In the genomic region with DNA sequence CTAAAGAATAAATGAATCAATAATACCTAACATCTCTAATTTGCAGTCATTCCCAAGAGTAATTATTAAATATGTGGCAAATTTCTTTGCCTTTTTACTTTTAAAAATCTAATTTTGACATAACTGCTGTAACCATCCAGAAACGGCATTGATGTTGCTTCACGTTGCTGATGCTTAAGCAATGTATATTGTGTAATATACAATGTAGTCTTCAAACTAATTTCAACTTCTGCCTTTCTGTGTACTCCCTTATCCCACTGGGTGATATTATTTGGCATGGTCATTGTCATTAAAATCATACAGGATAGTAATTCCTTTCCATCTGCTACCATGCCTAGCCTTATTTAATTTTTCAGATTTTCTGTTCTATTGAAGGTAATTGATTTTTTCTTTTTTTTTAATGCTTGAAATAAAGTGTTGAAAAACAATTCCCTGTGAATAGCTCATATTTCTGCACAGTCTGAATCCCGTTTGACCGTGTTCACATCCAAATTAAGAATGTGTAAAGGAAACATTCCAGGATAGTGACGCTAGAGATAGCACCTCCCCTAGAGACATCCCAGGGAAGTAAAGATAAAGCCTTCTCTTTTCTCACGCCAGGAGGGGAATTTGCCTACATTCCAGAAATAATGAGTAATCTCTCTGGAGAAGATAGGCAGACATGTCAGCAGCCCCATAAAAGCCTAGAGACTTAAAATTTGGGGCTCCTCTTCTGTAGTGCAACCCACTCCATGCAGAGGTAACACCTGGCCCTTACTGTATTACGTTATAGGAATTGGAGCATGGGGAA, we compare ENCODE assay signal across 10 cellular contexts. TPM values are rescaled to one million over a fixed set of nuclear protein-coding genes. Genes with fewer than 3 reads are reported as not detected.
DNase-seq lines count a peak whose midpoint lies in the region; TF ChIP-seq lines count a peak whose summit lies in the region.
"Had no signal": no experiment of that assay in that cellular context is flagged by ENCODE, and none has a peak within 500 bp of the region (broad histone marks: within the 10 kb centered on the region; RNA-seq: fewer than 3 reads in every experiment).

No MANE protein-coding gene starts in this region.

- no peaks in the 10 kb centered on the region for H3K27me3 Mint-ChIP-seq in activated naive CD4-positive, alpha-beta T cell treated with anti-CD3 and anti-CD28 coated beads, Interleukin-2, amount 10 ng/mL, durations not matched to agents 7 days and 5 days

- no peaks in the 10 kb centered on the region for H3K9me3 Mint-ChIP-seq in activated naive CD4-positive, alpha-beta T cell treated with anti-CD3 and anti-CD28 coated beads, Interleukin-2, amount 10 ng/mL, durations not matched to agents 7 days and 5 days

- H3K27ac ChIP-seq in ACC112 (ENCODE audit: low read depth, low read length) = peak overlapping the region; percentile 98
- peak overlapping the region; percentile 99 for H3K27ac ChIP-seq in brain microvascular endothelial cell
- H3K27ac ChIP-seq: ascending aorta, C4-2B had no signal

- H3K4me3 ChIP-seq in ACC112 (ENCODE audit: low read depth, low read length) (peak overlapping the region; percentile 18; the same call in 1 of the 2 replicates), brain microvascular endothelial cell (ENCODE audit: low read depth, low read length) (no peak overlapping the region), kidney epithelial cell (ENCODE audit: low read depth, low read length) (no peak overlapping the region)
- H3K4me3 ChIP-seq: ascending aorta had no signal

- H3K4me3 Mint-ChIP-seq in activated naive CD4-positive, alpha-beta T cell treated with anti-CD3 and anti-CD28 coated beads, Interleukin-2, amount 10 ng/mL, durations not matched to agents 7 days and 5 days = no peak overlapping the region

- peaks cover 7% of the 10 kb centered on the region for H3K79me2 ChIP-seq in ACC112 (ENCODE audit: control insufficient read depth, insufficient read depth, low read length, unreplicated experiment)

- no peak overlapping the region for H2AFZ ChIP-seq in ACC112 (ENCODE audit: low read length, unreplicated experiment)

- H3K27me3 ChIP-seq in ACC112 (ENCODE audit: insufficient read depth, low read length) (no peaks in the 10 kb centered on the region), brain microvascular endothelial cell (replicated peaks) (no peaks in the 10 kb centered on the region), kidney epithelial cell (ENCODE audit: control insufficient read depth, insufficient read depth, low read length) (no peaks in the 10 kb centered on the region)
- H3K27me3 ChIP-seq: ascending aorta had no signal

- H3K36me3 ChIP-seq in ACC112 (ENCODE audit: insufficient read depth, low read length) = peaks cover 27% of the 10 kb centered on the region
- H3K36me3 ChIP-seq in brain microvascular endothelial cell (replicated peaks) = peaks cover 21% of the 10 kb centered on the region
- peaks cover under 1% of the 10 kb centered on the region for H3K36me3 ChIP-seq in kidney epithelial cell (ENCODE audit: control insufficient read depth, insufficient read depth, low read length)

- H3K4me1 ChIP-seq in ACC112 (ENCODE audit: control insufficient read depth, insufficient read depth, low read length, unreplicated experiment) = peaks cover 53% of the 10 kb centered on the region

- H3K27ac Mint-ChIP-seq in activated naive CD4-positive, alpha-beta T cell treated with anti-CD3 and anti-CD28 coated beads, Interleukin-2, amount 10 ng/mL, durations not matched to agents 7 days and 5 days = no peak overlapping the region

- DNase-seq in Kasumi-1 (lab: John Stamatoyannopoulos, UW) (peak; percentile 10 to 24), brain microvascular endothelial cell (peak; percentile 96), kidney epithelial cell (ENCODE audit: low read depth) (peak; percentile 88), HuH-7.5 (ENCODE audit: low spot score) (no peak), NCI-H2171 treated with DMSO at 0.1 percent for 48 hours (lab: John Stamatoyannopoulos, UW) (no peak)
- no peak for DNase-seq in activated naive CD4-positive, alpha-beta T cell treated with anti-CD3 and anti-CD28 coated beads, Interleukin-2, amount 10 ng/mL, durations not matched to agents 7 days and 5 days
- DNase-seq in activated CD4-positive, alpha-beta T cell treated with anti-CD3 and anti-CD28 coated beads for 48 hours = no peak

- TF ChIP-seq CTCF in brain microvascular endothelial cell (IDR thresholded peaks at IDR 0.05; ENCODE audit: low read depth, low read length, missing control alignments) = no peak
- TF ChIP-seq CTCF in kidney epithelial cell (IDR thresholded peaks at IDR 0.05; ENCODE audit: insufficient read depth, low read length, poor library complexity, severe bottlenecking) = no peak

- CTCF ChIA-PET in activated naive CD4-positive, alpha-beta T cell treated with anti-CD3 and anti-CD28 coated beads, Interleukin-2, amount 10 ng/mL, durations not matched to agents 7 days and 5 days (lab: Charles Lee) = no interaction called here

- in situ Hi-C loops in brain microvascular endothelial cell (cut with HindIII; ENCODE audit: low pct_ligation_motif_present, low sequenced_read_pairs) = no loop called here

- H3K36me3 Mint-ChIP-seq in activated naive CD4-positive, alpha-beta T cell treated with anti-CD3 and anti-CD28 coated beads, Interleukin-2, amount 10 ng/mL, durations not matched to agents 7 days and 5 days = peaks cover 28% of the 10 kb centered on the region

- peaks cover under 1% of the 10 kb centered on the region for H3K4me1 Mint-ChIP-seq in activated naive CD4-positive, alpha-beta T cell treated with anti-CD3 and anti-CD28 coated beads, Interleukin-2, amount 10 ng/mL, durations not matched to agents 7 days and 5 days

RNA-seq across cellular contexts. Expression of a gene that starts 8.6 kb away (rescaled TPM):
- 25.7 and 42.1 TPM in 2 replicates for total RNA-seq in kidney epithelial cell

RNA-seq across cellular contexts. Expression of a gene that starts 12.7 kb away (rescaled TPM):
- 3.4 and 4.9 TPM in 2 replicates for total RNA-seq in kidney epithelial cell

RNA-seq across cellular contexts. Expression of a gene that starts 35.1 kb away (rescaled TPM):
- 44.1 and 51.1 TPM in 2 replicates for total RNA-seq in kidney epithelial cell

Comparison
In these comparisons a context has a peak if more than half of its experiments do, and no peak if none do; other contexts are left out.
1. DNase-seq: peak in Kasumi-1 (2 of 2), brain microvascular endothelial cell (single experiment) and kidney epithelial cell (single experiment); none in HuH-7.5 (single experiment), NCI-H2171 treated with DMSO at 0.1 percent for 48 hours (single experiment), activated naive CD4-positive, alpha-beta T cell treated with anti-CD3 and anti-CD28 coated beads, Interleukin-2, amount 10 ng/mL, durations not matched to agents 7 days and 5 days (single experiment) and activated CD4-positive, alpha-beta T cell treated with anti-CD3 and anti-CD28 coated beads for 48 hours (single experiment).